In the genomic region with DNA sequence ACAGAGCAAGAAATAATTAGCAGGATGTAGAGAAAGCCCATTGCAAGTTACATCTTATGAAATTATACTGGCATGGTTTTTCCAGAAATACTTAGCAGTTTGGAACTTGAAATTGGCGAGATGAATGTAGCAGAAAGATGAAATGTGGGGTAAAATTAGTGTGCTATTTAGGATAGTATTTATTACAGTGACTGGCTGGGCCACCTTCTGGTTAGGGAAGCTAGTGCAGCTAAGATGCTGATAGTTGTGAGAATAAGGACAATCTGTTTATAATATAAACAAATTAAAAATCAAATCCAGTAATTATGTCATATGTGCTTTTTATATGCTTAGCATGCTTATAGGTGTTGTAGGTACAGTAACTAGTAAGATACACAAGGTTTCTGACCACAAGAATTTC, we compare ENCODE assay signal across 9 cellular contexts.
DNase-seq lines count a peak whose midpoint lies in the region; ATAC-seq, FAIRE-seq and TF ChIP-seq lines count a peak whose summit lies in the region.
"Had no signal": no experiment of that assay in that cellular context is flagged by ENCODE, and none has a peak within 500 bp of the region (broad histone marks: within the 10 kb centered on the region; RNA-seq: fewer than 3 reads in every experiment).

No MANE protein-coding gene starts in this region.

- intact Hi-C loops in endothelial cell of umbilical vein (cut with micrococcal nuclease), result loop anchor here (1.0 to 2.0 kb wide), 3 partner anchors 365 to 552 kb away; no protein-coding TSS in a partner anchor

- no peak for TF ChIP-seq POLR2A in endothelial cell of umbilical vein (IDR thresholded peaks at IDR 0.05; ENCODE audit: low read depth, low read length)

- H4K20me1 ChIP-seq in endothelial cell of umbilical vein (replicated peaks; ENCODE audit: control insufficient read depth, extremely low read depth, insufficient read depth, low read length), result no peaks in the 10 kb centered on the region
- H4K20me1 ChIP-seq in smooth muscle cell (ENCODE audit: low read depth), result no peaks in the 10 kb centered on the region
- H4K20me1 ChIP-seq: BLaER1 had no signal

- H3K9ac ChIP-seq in endothelial cell of umbilical vein (replicated peaks; ENCODE audit: extremely low read depth, insufficient read depth, low read length) (no peak overlapping the region), smooth muscle cell (ENCODE audit: low read depth) (no peak overlapping the region)
- H3K9ac ChIP-seq: BLaER1 had no signal

- FAIRE-seq in endothelial cell of umbilical vein (lab: Jason Lieb, UNC), result peak; percentile 28

- dilution Hi-C loops in endothelial cell of umbilical vein (cut with MboI; ENCODE audit: extremely low pct_ligation_motif_present, low sequenced_read_pairs), result no loop called here

- 54% methylated on average over 1 of the region's 1 CpG for WGBS in smooth muscle cell (ENCODE audit: low lambda C conversion rate)

- H3K4me1 ChIP-seq in endothelial cell of umbilical vein (ENCODE audit: control insufficient read depth, extremely low read depth, insufficient read depth, low read length) (peaks cover 4% of the 10 kb centered on the region), smooth muscle cell (ENCODE audit: low read depth) (no peaks in the 10 kb centered on the region)
- H3K4me1 ChIP-seq: BLaER1 had no signal

- H3K9me1 ChIP-seq in endothelial cell of umbilical vein (replicated peaks; ENCODE audit: control insufficient read depth, extremely low read depth, insufficient read depth, low read length), result no peaks in the 10 kb centered on the region

- BruUV-seq in endothelial cell of umbilical vein (replicated peaks; lab: Mats Ljungman, UMichigan), result no TSS peak

- no peaks in the 10 kb centered on the region for H3F3A ChIP-seq in smooth muscle cell (ENCODE audit: low read depth)

- H3K4me3 ChIP-seq in Jurkat, Clone E6-1 (ENCODE audit: low read length), result no peak overlapping the region
- H3K4me3 ChIP-seq in endothelial cell of umbilical vein (replicated peaks in 1 of 3; ENCODE audit: insufficient read depth in 1 of 3, low read depth in 1 of 3, low read length in 3 of 3) (no peak overlapping the region), smooth muscle cell (no peak overlapping the region)
- H3K4me3 ChIP-seq: BLaER1 had no signal

- H3K4me2 ChIP-seq in endothelial cell of umbilical vein (ENCODE audit: insufficient read depth, low read length) (no peak overlapping the region), smooth muscle cell (no peak overlapping the region)
- H3K4me2 ChIP-seq: BLaER1 had no signal

- POLR2A ChIA-PET in endothelial cell of umbilical vein (lab: Charles Lee), result no interaction called here

- no peak for ATAC-seq in HG03097 (IDR thresholded peaks at IDR 0.05; ENCODE audit: low FRiP score, unreplicated experiment)

- CTCF ChIA-PET in endothelial cell of umbilical vein (lab: Charles Lee), result interaction anchor here (0.7 to 2.5 kb wide), 15 partner anchors 9 to 404 kb away, joined by 3 to 38 read pairs (median 6); a partner anchor contains a TSS

- H3K36me3 ChIP-seq in endothelial cell of umbilical vein (ENCODE audit: control insufficient read depth in 2 of 2, extremely low read depth in 1 of 2, insufficient read depth in 2 of 2, low read length in 2 of 2) (no peaks in the 10 kb centered on the region), smooth muscle cell (ENCODE audit: low read depth) (no peaks in the 10 kb centered on the region)
- H3K36me3 ChIP-seq: BLaER1 had no signal

- H2AFZ ChIP-seq in endothelial cell of umbilical vein (ENCODE audit: low read depth, low read length) (no peak overlapping the region), smooth muscle cell (ENCODE audit: low read depth) (no peak overlapping the region)

- H3K9me3 ChIP-seq in endothelial cell of umbilical vein (replicated peaks; ENCODE audit: control insufficient read depth, insufficient read depth, low read length), result no peaks in the 10 kb centered on the region
- H3K9me3 ChIP-seq in smooth muscle cell (replicated peaks; ENCODE audit: low read depth), result peaks cover 8% of the 10 kb centered on the region

- H3K79me2 ChIP-seq in endothelial cell of umbilical vein (ENCODE audit: control insufficient read depth, insufficient read depth, low read length) (no peaks in the 10 kb centered on the region), smooth muscle cell (ENCODE audit: low read depth) (no peaks in the 10 kb centered on the region)

- peak; percentile 43 for DNase-seq in DMS53 (lab: John Stamatoyannopoulos, UW)
- no peak for DNase-seq in DMS53 treated with DMSO at 0.1 percent for 48 hours (lab: John Stamatoyannopoulos, UW; ENCODE audit: unreplicated experiment)
- DNase-seq in Jurkat, Clone E6-1 (ENCODE audit: low read depth, low spot score), result peak; percentile 18
- DNase-seq in endothelial cell of umbilical vein (ENCODE audit: low read depth, low spot score), result peak; percentile 50
- no peak for DNase-seq in smooth muscle cell (lab: John Stamatoyannopoulos, UW; ENCODE audit: unreplicated experiment)
- DNase-seq in NCI-H2196 treated with DMSO at 0.1 percent for 48 hours (lab: John Stamatoyannopoulos, UW; ENCODE audit: unreplicated experiment), result no peak
- DNase-seq in activated naive CD4-positive, alpha-beta T cell treated with Interleukin-2 at 50 U/mL for 16 hours, result no peak

- H3K27ac ChIP-seq in endothelial cell of umbilical vein (ENCODE audit: insufficient read depth, low read depth, low read length) (no peak overlapping the region), smooth muscle cell (ENCODE audit: low read depth) (no peak overlapping the region)
- H3K27ac ChIP-seq: BLaER1 had no signal

- TF ChIP-seq CTCF in endothelial cell of umbilical vein (IDR thresholded peaks at IDR 0.05; ENCODE audit: extremely low read depth in 1 of 2, insufficient read depth in 1 of 2, low read depth in 1 of 2, low read length in 2 of 2) (peak; percentile 40 to 52), smooth muscle cell (IDR thresholded peaks at IDR 0.05; ENCODE audit: borderline replicate concordance, insufficient read depth, poor library complexity, severe bottlenecking) (peak; percentile 64)

- H3K27me3 ChIP-seq in endothelial cell of umbilical vein (ENCODE audit: control insufficient read depth in 2 of 2, insufficient read depth in 2 of 2, low read length in 2 of 2), result no peaks in the 10 kb centered on the region
- no peaks in the 10 kb centered on the region for H3K27me3 ChIP-seq in smooth muscle cell (ENCODE audit: low read depth)
- H3K27me3 ChIP-seq: BLaER1 had no signal

TF ChIP-seq in endothelial cell of umbilical vein, 7 proteins besides CTCF, POLR2A, EP300 and RAD21:
- TF ChIP-seq GATA2 (IDR thresholded peaks at IDR 0.05; ENCODE audit: insufficient read depth, insufficient read length, low read depth, low read length) (no peak), MYC (IDR thresholded peaks at IDR 0.05; ENCODE audit: low read depth, low read length) (no peak), EZH2 (IDR thresholded peaks at IDR 0.05; ENCODE audit: borderline replicate concordance, low read depth, low read length, severe bottlenecking) (no peak), POLR2AphosphoS5 (IDR thresholded peaks at IDR 0.05; ENCODE audit: insufficient read depth, low read depth, low read length) (no peak), JUN (IDR thresholded peaks at IDR 0.05; ENCODE audit: borderline replicate concordance, insufficient read depth, insufficient read length, low read depth) (no peak), FOS (IDR thresholded peaks at IDR 0.05; ENCODE audit: borderline replicate concordance, insufficient read depth, low read length) (no peak)
- TF ChIP-seq, protein P1, sequence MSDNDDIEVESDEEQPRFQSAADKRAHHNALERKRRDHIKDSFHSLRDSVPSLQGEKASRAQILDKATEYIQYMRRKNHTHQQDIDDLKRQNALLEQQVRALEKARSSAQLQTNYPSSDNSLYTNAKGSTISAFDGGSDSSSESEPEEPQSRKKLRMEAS (IDR thresholded peaks at IDR 0.05; ENCODE audit: insufficient read depth, insufficient read length), result no peak
TF ChIP-seq in endothelial cell of umbilical vein: peak in this region for 0.

Comparison
In these comparisons a context has a peak if more than half of its experiments do, and no peak if none do; other contexts are left out.
1. DNase-seq: peak in DMS53 (single experiment), Jurkat, Clone E6-1 (single experiment) and endothelial cell of umbilical vein (single experiment); none in DMS53 treated with DMSO at 0.1 percent for 48 hours (single experiment), smooth muscle cell (single experiment), NCI-H2196 treated with DMSO at 0.1 percent for 48 hours (single experiment) and activated naive CD4-positive, alpha-beta T cell treated with Interleukin-2 at 50 U/mL for 16 hours (single experiment).